In the genomic region with DNA sequence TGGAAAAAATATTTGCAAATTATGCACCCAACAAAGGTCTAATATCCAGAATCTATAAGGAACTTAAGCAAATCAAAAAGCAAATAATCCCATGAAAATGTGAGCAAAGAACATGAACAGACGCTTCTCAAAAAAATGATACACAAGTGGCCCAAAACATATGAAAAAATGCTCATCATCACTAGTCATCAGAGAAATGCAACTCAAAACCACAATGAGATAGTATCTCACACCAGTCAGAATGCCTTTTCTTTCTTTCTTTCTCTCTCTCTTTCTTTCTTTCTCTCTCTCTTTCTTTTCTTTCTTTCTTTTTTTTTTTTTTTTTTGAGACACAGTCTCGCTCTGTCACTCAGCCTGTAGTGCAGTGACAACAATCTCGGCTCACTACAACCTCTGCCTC, we compare ENCODE assay signal across 8 cellular contexts.
DNase-seq lines count a peak whose midpoint lies in the region; ATAC-seq and TF ChIP-seq lines count a peak whose summit lies in the region.
"Not testable (repeated sequence)": the region's sequence is repeated elsewhere in the genome, so short reads cannot be mapped to it uniquely, and the experiment has no call there.

No MANE protein-coding gene starts in this region.

- not testable (repeated sequence) for TF ChIP-seq CTCF in mammary epithelial cell (conservative IDR thresholded peaks at IDR 0.05 in 1 of 2, IDR thresholded peaks at IDR 0.05 in 1 of 2; ENCODE audit: extremely low read depth in 1 of 2, insufficient read depth in 1 of 2, low read depth in 1 of 2, low read length in 2 of 2); fibroblast of pulmonary artery (IDR thresholded peaks at IDR 0.05; ENCODE audit: low read length, missing control alignments); parathyroid adenoma (IDR thresholded peaks at IDR 0.05); thyroid gland (IDR thresholded peaks at IDR 0.05)

- peak overlapping the region; percentile 28 for H3K4me2 ChIP-seq in GM23248 (ENCODE audit: unreplicated experiment)
- not testable (repeated sequence) for H3K4me2 ChIP-seq in mammary epithelial cell (ENCODE audit: insufficient read depth, low read depth, low read length); parathyroid adenoma (ENCODE audit: low read length)

- peaks cover 41% of the 10 kb centered on the region for H3F3A ChIP-seq in GM23248 (ENCODE audit: insufficient read depth)

- not testable (repeated sequence) for H3K4me3 Mint-ChIP-seq in activated CD4-positive, alpha-beta T cell treated with anti-CD3 and anti-CD28 coated beads for 36 hours; activated naive CD8-positive, alpha-beta T cell treated with anti-CD3 and anti-CD28 coated beads for 36 hours

- intact Hi-C loops in activated CD4-positive, alpha-beta T cell treated with anti-CD3 and anti-CD28 coated beads for 36 hours (cut with DNase I, micrococcal nuclease); mammary epithelial cell (cut with micrococcal nuclease); thyroid gland (cut with DNase I): not testable (repeated sequence)

- H4K20me1 ChIP-seq in GM23248 (ENCODE audit: insufficient read depth); mammary epithelial cell (ENCODE audit: insufficient read depth, low read length): not testable (repeated sequence)

- H3K9ac ChIP-seq in GM23248; mammary epithelial cell (ENCODE audit: insufficient read depth, low read length); parathyroid adenoma: not testable (repeated sequence)

- in situ Hi-C loops in GM23248 (cut with MboI); mammary epithelial cell (cut with MboI; ENCODE audit: low sequenced_read_pairs in 2 of 2): not testable (repeated sequence)

- H3K27me3 Mint-ChIP-seq in activated CD4-positive, alpha-beta T cell treated with anti-CD3 and anti-CD28 coated beads for 36 hours; activated naive CD8-positive, alpha-beta T cell treated with anti-CD3 and anti-CD28 coated beads for 36 hours: not testable (repeated sequence)

- H3K4me3 ChIP-seq in GM23248; mammary epithelial cell (replicated peaks in 1 of 3; ENCODE audit: insufficient read depth in 1 of 3, low read depth in 2 of 3, low read length in 3 of 3); fibroblast of pulmonary artery (replicated peaks; ENCODE audit: low read depth, low read length); parathyroid adenoma (ENCODE audit: low read depth, low read length); thyroid gland (replicated peaks in 1 of 3): not testable (repeated sequence)

- H2AFZ ChIP-seq in GM23248; mammary epithelial cell (ENCODE audit: low read depth, low read length); parathyroid adenoma: not testable (repeated sequence)

- POLR2A ChIA-PET in activated CD4-positive, alpha-beta T cell treated with anti-CD3 and anti-CD28 coated beads for 36 hours (lab: Charles Lee): interaction anchor here (0.6 to 0.7 kb wide), 2 partner anchors 43 to 404 kb away, joined by 3 read pairs; no protein-coding TSS in a partner anchor

- DNase-seq in GM23248 (peak; percentile 68), M059J (ENCODE audit: low read depth) (peak; percentile 81), mammary epithelial cell (peak; percentile 58), fibroblast of pulmonary artery (ENCODE audit: low read depth) (peak; percentile 25)
- DNase-seq in activated CD4-positive, alpha-beta T cell treated with anti-CD3 and anti-CD28 coated beads for 36 hours; activated naive CD8-positive, alpha-beta T cell treated with anti-CD3 and anti-CD28 coated beads for 36 hours; thyroid gland: not testable (repeated sequence)

- CTCF ChIA-PET in activated CD4-positive, alpha-beta T cell treated with anti-CD3 and anti-CD28 coated beads for 36 hours (lab: Charles Lee); mammary epithelial cell (lab: Charles Lee; ENCODE audit: low non-redundant PET): not testable (repeated sequence)

- ATAC-seq in activated CD4-positive, alpha-beta T cell treated with anti-CD3 and anti-CD28 coated beads for 36 hours: peak; percentile 36

- H3K9me2 ChIP-seq in GM23248 (ENCODE audit: insufficient read depth): not testable (repeated sequence)

- H3K36me3 ChIP-seq in GM23248 (ENCODE audit: low read depth); mammary epithelial cell (ENCODE audit: insufficient read depth, low read length); parathyroid adenoma (ENCODE audit: control insufficient read depth, insufficient read depth, low read length); thyroid gland: not testable (repeated sequence)

- H3K27me3 ChIP-seq in GM23248 (replicated peaks; ENCODE audit: insufficient read depth); mammary epithelial cell (ENCODE audit: insufficient read depth, low read length); parathyroid adenoma (ENCODE audit: control insufficient read depth, insufficient read depth, low read length); thyroid gland: not testable (repeated sequence)

- 67 to 73% methylated on average over 3 of the region's 3 CpGs for WGBS in GM23248 (ENCODE audit: low coverage in 1 of 2, low lambda C conversion rate in 2 of 2, missing lambda C conversion rate in 2 of 2), 2 experiments
- 74% methylated on average over 3 of the region's 3 CpGs for WGBS in mammary epithelial cell (ENCODE audit: low coverage, missing lambda C conversion rate)
- 70% methylated on average over 3 of the region's 3 CpGs for WGBS in thyroid gland, 2 donors

- not testable (repeated sequence) for H3K27ac Mint-ChIP-seq in activated CD4-positive, alpha-beta T cell treated with anti-CD3 and anti-CD28 coated beads for 36 hours
- H3K27ac Mint-ChIP-seq in activated naive CD8-positive, alpha-beta T cell treated with anti-CD3 and anti-CD28 coated beads for 36 hours: peak overlapping the region; percentile 29

- peaks cover 31% of the 10 kb centered on the region for H3K4me1 Mint-ChIP-seq in activated CD4-positive, alpha-beta T cell treated with anti-CD3 and anti-CD28 coated beads for 36 hours
- peaks cover 23% of the 10 kb centered on the region for H3K4me1 Mint-ChIP-seq in activated naive CD8-positive, alpha-beta T cell treated with anti-CD3 and anti-CD28 coated beads for 36 hours

- peaks cover 26% of the 10 kb centered on the region for H3K4me1 ChIP-seq in GM23248 (ENCODE audit: insufficient read depth)
- not testable (repeated sequence) for H3K4me1 ChIP-seq in mammary epithelial cell (ENCODE audit: insufficient read depth, low read length)
- H3K4me1 ChIP-seq in parathyroid adenoma: peaks cover 60% of the 10 kb centered on the region
- H3K4me1 ChIP-seq in thyroid gland: peaks cover 33% of the 10 kb centered on the region in 2 donors

- not testable (repeated sequence) for H3K36me3 Mint-ChIP-seq in activated CD4-positive, alpha-beta T cell treated with anti-CD3 and anti-CD28 coated beads for 36 hours (ENCODE audit: low read depth); activated naive CD8-positive, alpha-beta T cell treated with anti-CD3 and anti-CD28 coated beads for 36 hours

- not testable (repeated sequence) for BruUV-seq in mammary epithelial cell (replicated peaks; lab: Mats Ljungman, UMichigan)

- H3K79me2 ChIP-seq in GM23248 (ENCODE audit: insufficient read depth); mammary epithelial cell (ENCODE audit: insufficient read depth, low read length); parathyroid adenoma: not testable (repeated sequence)

- dilution Hi-C loops in mammary epithelial cell (cut with HindIII; ENCODE audit: low sequenced_read_pairs): not testable (repeated sequence)

- not testable (repeated sequence) for TF ChIP-seq POLR2A in thyroid gland (IDR thresholded peaks at IDR 0.05)

- not testable (repeated sequence) for H3K9me3 Mint-ChIP-seq in activated CD4-positive, alpha-beta T cell treated with anti-CD3 and anti-CD28 coated beads for 36 hours (ENCODE audit: low read depth); activated naive CD8-positive, alpha-beta T cell treated with anti-CD3 and anti-CD28 coated beads for 36 hours

- H3K9me3 ChIP-seq in GM23248 (ENCODE audit: low read depth); mammary epithelial cell (replicated peaks; ENCODE audit: insufficient read depth, low read length); parathyroid adenoma (ENCODE audit: control insufficient read depth, low read length); thyroid gland: not testable (repeated sequence)

- H3K27ac ChIP-seq in GM23248 (peak overlapping the region; percentile 50), mammary epithelial cell (ENCODE audit: insufficient read depth, low read depth, low read length) (peak overlapping the region; percentile 19), parathyroid adenoma (peak overlapping the region; percentile 96), thyroid gland (peak overlapping the region; percentile 11 to 79 (median 77))

Comparison
In these comparisons a context has a peak if more than half of its experiments do, and no peak if none do; other contexts are left out.
1. H3K27ac ChIP-seq: peak in every context shown above with its lines; median percentile 96 in parathyroid adenoma; 77 in thyroid gland; 50 in GM23248; 19 in mammary epithelial cell.